Comparison of ENCODE assay signal across 1 cellular context in the genomic region with DNA sequence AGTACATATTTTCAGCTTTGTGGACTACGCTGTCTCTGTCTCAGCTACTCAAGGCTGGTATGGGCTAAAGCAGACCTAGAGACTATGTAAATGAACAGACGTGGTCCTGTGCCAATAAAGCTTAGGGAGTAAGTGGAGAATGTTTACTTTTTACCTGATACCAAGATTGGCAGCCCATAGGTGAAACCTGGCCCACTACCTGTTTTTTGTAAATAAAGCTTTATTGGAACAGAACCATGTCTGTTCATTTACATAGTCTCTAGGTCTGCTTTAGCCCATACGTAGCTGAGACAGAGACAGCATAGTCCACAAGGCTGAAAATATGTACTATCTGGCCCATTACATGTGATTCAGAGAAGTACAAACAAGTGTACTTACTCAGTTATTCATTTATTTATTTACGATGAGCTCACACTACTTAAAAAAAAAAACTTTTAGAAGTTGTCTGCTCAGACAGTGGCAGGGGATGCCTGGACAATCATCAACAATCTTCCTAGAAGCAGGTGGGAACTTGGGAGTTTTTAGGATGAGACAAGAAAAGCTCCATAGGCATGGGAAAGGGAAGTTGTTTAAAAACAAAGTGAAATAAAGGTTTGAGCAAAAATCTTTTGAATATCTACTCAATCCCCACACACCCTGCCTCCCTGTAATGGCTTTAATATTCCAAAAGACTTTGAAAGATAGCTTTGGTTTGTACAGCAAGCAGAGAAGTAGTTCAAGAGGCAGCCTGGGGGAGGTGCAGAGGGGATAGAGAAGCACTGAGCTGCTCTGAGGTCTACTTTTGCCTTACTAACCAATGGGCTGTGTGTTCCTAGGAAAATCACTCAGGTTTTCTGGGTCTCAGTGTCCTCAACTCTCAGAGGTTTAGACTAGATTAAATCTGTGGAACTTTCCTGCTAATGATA.
TF ChIP-seq lines count a peak whose summit lies in the region.

No MANE protein-coding gene starts in this region.

TF ChIP-seq in HepG2, 621 proteins besides CTCF, POLR2A, EP300 and RAD21 (continued from another document):
- TF ChIP-seq, protein P1, sequence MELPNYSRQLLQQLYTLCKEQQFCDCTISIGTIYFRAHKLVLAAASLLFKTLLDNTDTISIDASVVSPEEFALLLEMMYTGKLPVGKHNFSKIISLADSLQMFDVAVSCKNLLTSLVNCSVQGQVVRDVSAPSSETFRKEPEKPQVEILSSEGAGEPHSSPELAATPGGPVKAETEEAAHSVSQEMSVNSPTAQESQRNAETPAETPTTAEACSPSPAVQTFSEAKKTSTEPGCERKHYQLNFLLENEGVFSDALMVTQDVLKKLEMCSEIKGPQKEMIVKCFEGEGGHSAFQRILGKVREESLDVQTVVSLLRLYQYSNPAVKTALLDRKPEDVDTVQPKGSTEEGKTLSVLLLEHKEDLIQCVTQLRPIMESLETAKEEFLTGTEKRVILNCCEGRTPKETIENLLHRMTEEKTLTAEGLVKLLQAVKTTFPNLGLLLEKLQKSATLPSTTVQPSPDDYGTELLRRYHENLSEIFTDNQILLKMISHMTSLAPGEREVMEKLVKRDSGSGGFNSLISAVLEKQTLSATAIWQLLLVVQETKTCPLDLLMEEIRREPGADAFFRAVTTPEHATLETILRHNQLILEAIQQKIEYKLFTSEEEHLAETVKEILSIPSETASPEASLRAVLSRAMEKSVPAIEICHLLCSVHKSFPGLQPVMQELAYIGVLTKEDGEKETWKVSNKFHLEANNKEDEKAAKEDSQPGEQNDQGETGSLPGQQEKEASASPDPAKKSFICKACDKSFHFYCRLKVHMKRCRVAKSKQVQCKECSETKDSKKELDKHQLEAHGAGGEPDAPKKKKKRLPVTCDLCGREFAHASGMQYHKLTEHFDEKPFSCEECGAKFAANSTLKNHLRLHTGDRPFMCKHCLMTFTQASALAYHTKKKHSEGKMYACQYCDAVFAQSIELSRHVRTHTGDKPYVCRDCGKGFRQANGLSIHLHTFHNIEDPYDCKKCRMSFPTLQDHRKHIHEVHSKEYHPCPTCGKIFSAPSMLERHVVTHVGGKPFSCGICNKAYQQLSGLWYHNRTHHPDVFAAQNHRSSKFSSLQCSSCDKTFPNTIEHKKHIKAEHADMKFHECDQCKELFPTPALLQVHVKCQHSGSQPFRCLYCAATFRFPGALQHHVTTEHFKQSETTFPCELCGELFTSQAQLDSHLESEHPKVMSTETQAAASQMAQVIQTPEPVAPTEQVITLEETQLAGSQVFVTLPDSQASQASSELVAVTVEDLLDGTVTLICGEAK (IDR thresholded peaks at IDR 0.05), result peak; percentile 97
- TF ChIP-seq, protein P1 (CRISPR knock-in tag; IDR thresholded peaks at IDR 0.05), result peak; percentile 98
- no peak for TF ChIP-seq GATAD2A (CRISPR knock-in tag; IDR thresholded peaks at IDR 0.05)
